13 cellular contexts compared by ENCODE assay signal in genomic region chr19:15933761-15934331, GRCh38. TPM values are rescaled to one million over a fixed set of nuclear protein-coding genes. Genes with fewer than 3 reads are reported as not detected.
DNase-seq lines count a peak whose midpoint lies in the region; ATAC-seq, FAIRE-seq and TF ChIP-seq lines count a peak whose summit lies in the region.
"Not testable (repeated sequence)": the region's sequence is repeated elsewhere in the genome, so short reads cannot be mapped to it uniquely, and the experiment has no call there.
"Had no signal": no experiment of that assay in that cellular context is flagged by ENCODE, and none has a peak within 500 bp of the region (broad histone marks: within the 10 kb centered on the region; RNA-seq: fewer than 3 reads in every experiment).

No MANE protein-coding gene starts in this region.

- H3K9me3 ChIP-seq in HepG2 (ENCODE audit: low read length); prostate gland; thoracic aorta: not testable (repeated sequence)

- TF ChIP-seq CTCF in VCaP (conservative IDR thresholded peaks at IDR 0.05); HepG2 (CRISPR knock-in tag; IDR thresholded peaks at IDR 0.05); prostate gland (IDR thresholded peaks at IDR 0.05); thoracic aorta (IDR thresholded peaks at IDR 0.05): not testable (repeated sequence)

- H3K4me1 ChIP-seq in HepG2 (ENCODE audit: insufficient read depth, low read length) (peaks cover 21% of the 10 kb centered on the region), thoracic aorta (ENCODE audit: control insufficient read depth in 1 of 2, low read depth in 2 of 2) (peaks cover 0 to 30% of the 10 kb centered on the region in 2 donors)
- not testable (repeated sequence) for H3K4me1 ChIP-seq in prostate gland (replicated peaks)

- DNase-seq in G401 (ENCODE audit: low spot score) (peak; percentile 16), caudate nucleus (lab: John Stamatoyannopoulos, UW) (peak in 2 of 61 donors; percentile 14 to 17), prostate gland (ENCODE audit: low spot score) (peak; percentile 48)
- peak; percentile 63 for DNase-seq in activated CD8-positive, alpha-beta memory T cell treated with anti-CD3 and anti-CD28 coated beads, Interleukin-2, amount 50 U/mL, for 48 hours
- peak; percentile 34 for DNase-seq in activated naive CD4-positive, alpha-beta T cell treated with anti-CD3 and anti-CD28 coated beads, Interleukin-2, amount 50 U/mL, for 16 hours
- DNase-seq in HepG2 (ENCODE audit: low spot score); thoracic aorta (ENCODE audit: low spot score): not testable (repeated sequence)

- H3K4me3 ChIP-seq in HepG2 (replicated peaks in 1 of 3; ENCODE audit: insufficient read depth in 1 of 3, low read depth in 2 of 3, low read length in 3 of 3): peak overlapping the region; percentile 66 to 74 (median 70)
- H3K4me3 ChIP-seq in prostate gland: not testable (repeated sequence)
- peak overlapping the region; percentile 49 for H3K4me3 ChIP-seq in thoracic aorta

- FAIRE-seq in HepG2 (lab: Jason Lieb, UNC): not testable (repeated sequence)

- not testable (repeated sequence) for H4K20me1 ChIP-seq in HepG2 (ENCODE audit: insufficient read depth, low read length)

- 38% methylated on average over 8 of the region's 12 CpGs for WGBS in HepG2 (ENCODE audit: low lambda C conversion rate)
- WGBS in prostate gland: 81% methylated on average over 11 of the region's 12 CpGs

- not testable (repeated sequence) for TF ChIP-seq RAD21 in HepG2 (CRISPR knock-in tag; IDR thresholded peaks at IDR 0.05)

- intact Hi-C loops in HepG2 (cut with micrococcal nuclease; ENCODE audit: unreplicated experiment); prostate gland (cut with DNase I): not testable (repeated sequence)

- H2AFZ ChIP-seq in HepG2 (ENCODE audit: low read length): not testable (repeated sequence)

- H3K9ac ChIP-seq in HepG2 (ENCODE audit: insufficient read depth, low read depth, low read length): peak overlapping the region; percentile 61

- in situ Hi-C loops in G401 (cut with HindIII; ENCODE audit: low sequenced_read_pairs); HepG2 (cut with HindIII; ENCODE audit: extremely low pct_ligation_motif_present, low pct_unique_long_range_greater_than_20kb): not testable (repeated sequence)

- TF ChIP-seq EP300 in HepG2 (IDR thresholded peaks at IDR 0.05; ENCODE audit: low read depth in 2 of 2, low read length in 2 of 2); HepG2 (CRISPR knock-in tag; IDR thresholded peaks at IDR 0.05; ENCODE audit: borderline replicate concordance): not testable (repeated sequence)

- POLR2A ChIA-PET in HepG2 (lab: Yijun Ruan, JAX): interaction anchor here (1.1 to 1.7 kb wide), 5 partner anchors 8 to 293 kb away, joined by 3 to 6 read pairs (median 3); partner anchors contain the start of genes CYP4F3 and FAM32A

- H3K27me3 ChIP-seq in HepG2 (ENCODE audit: control insufficient read depth in 1 of 2, insufficient read depth in 2 of 2, low read length in 2 of 2); prostate gland (replicated peaks; ENCODE audit: insufficient read depth); thoracic aorta (replicated peaks; ENCODE audit: insufficient read depth): not testable (repeated sequence)

- peak overlapping the region; percentile 70 for H3K4me2 ChIP-seq in HepG2 (ENCODE audit: low read depth, low read length)

- peak; percentile 15 for ATAC-seq in HepG2
- ATAC-seq in thoracic aorta (ENCODE audit: insufficient number of reproducible peaks, low FRiP score, low read depth): not testable (repeated sequence)

- H3K27ac ChIP-seq in VCaP (peak overlapping the region; percentile 71), caudate nucleus (ENCODE audit: low read depth, low read length) (peak overlapping the region; percentile 36), HepG2 (ENCODE audit: extremely low read length, insufficient read depth, low read length) (peak overlapping the region; percentile 74), prostate gland (peak overlapping the region; percentile 59 to 84), thoracic aorta (peak overlapping the region; percentile 79 to 81)

- CTCF ChIA-PET in HepG2 (lab: Yijun Ruan, JAX; ENCODE audit: low intra/inter-chr PET ratio, low total read pairs): not testable (repeated sequence)

- H3K36me3 ChIP-seq in HepG2 (replicated peaks in 1 of 2; ENCODE audit: control insufficient read depth in 1 of 2, insufficient read depth in 2 of 2, low read length in 2 of 2); prostate gland; thoracic aorta: not testable (repeated sequence)

- not testable (repeated sequence) for H3K79me2 ChIP-seq in HepG2 (ENCODE audit: insufficient read depth, low read length)

- TF ChIP-seq POLR2A in HepG2 (IDR thresholded peaks at IDR 0.05; ENCODE audit: insufficient read depth in 1 of 2, low read depth in 2 of 2, low read length in 2 of 2); prostate gland (IDR thresholded peaks at IDR 0.05): not testable (repeated sequence)

- BruUV-seq in HepG2 (replicated peaks; lab: Mats Ljungman, UMichigan): TSS peak; percentile 76

RNA-seq across cellular contexts. Expression of gene CYP4F11, which starts 0.5 kb away (rescaled TPM):
- 0.75 and 0.80 TPM in 2 replicates for total RNA-seq in G401 (2014; rRNA removed; shearing (Covaris generic))
- total RNA-seq in HepG2 (2016; rRNA removed; fragmentation: Illumina TruSeq; extraction: Trizol) (4.7 and 8.4 TPM in 2 replicates), prostate gland (10 to 100 TPM; 12.7 to 20.8 TPM), thoracic aorta (10 to 100 TPM in 1 of 2 donors, 1 to 10 TPM in 1; 9.6 to 12.9 TPM)
- total RNA-seq in HepG2 (2016; cell fraction: cytosol; rRNA removed; fragmentation: Illumina TruSeq; extraction: Trizol; ENCODE audit: low read depth): 1.6 and 2.0 TPM in 2 replicates
- 3.8 and 9.8 TPM in 2 replicates for total RNA-seq in HepG2 (2016; cell fraction: insoluble cytoplasmic fraction; rRNA removed; fragmentation: Illumina TruSeq; extraction: Trizol)
- total RNA-seq in HepG2 (2016; cell fraction: membrane; rRNA removed; fragmentation: Illumina TruSeq; extraction: Trizol): 3.7 and 4.7 TPM in 2 replicates
- total RNA-seq in HepG2 (2016; cell fraction: nucleus; rRNA removed; fragmentation: Illumina TruSeq; extraction: Trizol): 12.7 and 16.1 TPM in 2 replicates
- 7.8 and 8.2 TPM in 2 replicates for polyA plus RNA-seq in HepG2 (2011; rRNA removed)
- polyA plus RNA-seq in HepG2 (2011; cell fraction: cytosol; rRNA removed): 4.9 and 5.1 TPM in 2 replicates
- polyA plus RNA-seq in HepG2 (2011; cell fraction: nucleus; rRNA removed): 14.5 and 17.8 TPM in 2 replicates
- 6.2 and 7.0 TPM in 2 replicates for polyA plus RNA-seq in HepG2 (2012)
- 2.3 and 2.4 TPM in 2 replicates for polyA plus RNA-seq in HepG2 (2016; cell fraction: cytosol; fragmentation: Illumina TruSeq; extraction: Trizol; ENCODE audit: low read depth)
- 4.0 and 4.2 TPM in 2 replicates for polyA plus RNA-seq in HepG2 (2016; cell fraction: insoluble cytoplasmic fraction; fragmentation: Illumina TruSeq; extraction: Trizol; ENCODE audit: low read depth)
- 3.1 and 3.3 TPM in 2 replicates for polyA plus RNA-seq in HepG2 (2016; cell fraction: membrane; fragmentation: Illumina TruSeq; extraction: Trizol; ENCODE audit: low read depth)
- 20.5 and 22.6 TPM in 2 replicates for polyA plus RNA-seq in HepG2 (2016; cell fraction: nucleus; fragmentation: Illumina TruSeq; extraction: Trizol; ENCODE audit: insufficient read depth, low read depth)
- polyA minus RNA-seq in HepG2 (2011; rRNA and poly(A)+ RNA removed; ENCODE audit: low replicate concordance): 4.9 and 17.6 TPM in 2 replicates
- polyA minus RNA-seq in HepG2 (2011; cell fraction: cytosol; rRNA and poly(A)+ RNA removed): 4.5 and 7.9 TPM in 2 replicates
- 11.5 and 14.0 TPM in 2 replicates for polyA minus RNA-seq in HepG2 (2011; cell fraction: nucleus; rRNA and poly(A)+ RNA removed)
- total RNA-seq: GM23338 had no signal
- polyA plus RNA-seq: CD14-positive monocyte, GM23338 had no signal

RNA-seq across cellular contexts. Expression of gene OR10H4, which starts 15.0 kb away (rescaled TPM):
- not detected in 2 replicates for total RNA-seq in G401 (2014; rRNA removed; shearing (Covaris generic))
- total RNA-seq in HepG2 (2016; rRNA removed; fragmentation: Illumina TruSeq; extraction: Trizol) (not detected in 2 replicates), prostate gland (not detected), thoracic aorta (not detected)
- total RNA-seq in HepG2 (2016; cell fraction: cytosol; rRNA removed; fragmentation: Illumina TruSeq; extraction: Trizol; ENCODE audit: low read depth): not detected in 2 replicates
- total RNA-seq in HepG2 (2016; cell fraction: insoluble cytoplasmic fraction; rRNA removed; fragmentation: Illumina TruSeq; extraction: Trizol): not detected in 2 replicates
- total RNA-seq in HepG2 (2016; cell fraction: membrane; rRNA removed; fragmentation: Illumina TruSeq; extraction: Trizol): not detected in 2 replicates
- total RNA-seq in HepG2 (2016; cell fraction: nucleus; rRNA removed; fragmentation: Illumina TruSeq; extraction: Trizol): not detected in 2 replicates
- not detected in 2 replicates for polyA plus RNA-seq in HepG2 (2011; rRNA removed)
- polyA plus RNA-seq in HepG2 (2011; cell fraction: cytosol; rRNA removed): not detected in 2 replicates
- not detected in 2 replicates for polyA plus RNA-seq in HepG2 (2011; cell fraction: nucleus; rRNA removed)
- not detected in 2 replicates for polyA plus RNA-seq in HepG2 (2012)
- polyA plus RNA-seq in HepG2 (2016; cell fraction: cytosol; fragmentation: Illumina TruSeq; extraction: Trizol; ENCODE audit: low read depth): not detected in 2 replicates
- polyA plus RNA-seq in HepG2 (2016; cell fraction: insoluble cytoplasmic fraction; fragmentation: Illumina TruSeq; extraction: Trizol; ENCODE audit: low read depth): not detected in 2 replicates
- not detected in 2 replicates for polyA plus RNA-seq in HepG2 (2016; cell fraction: membrane; fragmentation: Illumina TruSeq; extraction: Trizol; ENCODE audit: low read depth)
- not detected in 2 replicates for polyA plus RNA-seq in HepG2 (2016; cell fraction: nucleus; fragmentation: Illumina TruSeq; extraction: Trizol; ENCODE audit: insufficient read depth, low read depth)
- not detected in 2 replicates for polyA minus RNA-seq in HepG2 (2011; rRNA and poly(A)+ RNA removed; ENCODE audit: low replicate concordance)
- not detected in 2 replicates for polyA minus RNA-seq in HepG2 (2011; cell fraction: cytosol; rRNA and poly(A)+ RNA removed)
- not detected in 2 replicates for polyA minus RNA-seq in HepG2 (2011; cell fraction: nucleus; rRNA and poly(A)+ RNA removed)
- total RNA-seq: A673, Daoy, GM23338, Peyer's patch had no signal
- polyA plus RNA-seq: CD14-positive monocyte, GM23338 had no signal

RNA-seq across cellular contexts. Expression of gene CYP4F2, which starts 36.0 kb away (rescaled TPM):
- total RNA-seq in G401 (2014; rRNA removed; shearing (Covaris generic)): 2.3 and 6.3 TPM in 2 replicates
- total RNA-seq in HepG2 (2016; rRNA removed; fragmentation: Illumina TruSeq; extraction: Trizol): 0.42 and 3.7 TPM in 2 replicates
- total RNA-seq in HepG2 (2016; cell fraction: cytosol; rRNA removed; fragmentation: Illumina TruSeq; extraction: Trizol; ENCODE audit: low read depth): 0.51 and 0.71 TPM in 2 replicates
- 0.73 and 3.5 TPM in 2 replicates for total RNA-seq in HepG2 (2016; cell fraction: insoluble cytoplasmic fraction; rRNA removed; fragmentation: Illumina TruSeq; extraction: Trizol)
- total RNA-seq in HepG2 (2016; cell fraction: membrane; rRNA removed; fragmentation: Illumina TruSeq; extraction: Trizol): 1.1 and 1.2 TPM in 2 replicates
- 3.8 and 5.4 TPM in 2 replicates for total RNA-seq in HepG2 (2016; cell fraction: nucleus; rRNA removed; fragmentation: Illumina TruSeq; extraction: Trizol)
- polyA plus RNA-seq in HepG2 (2011; rRNA removed): 3.9 and 9.7 TPM in 2 replicates
- 2.4 and 4.6 TPM in 2 replicates for polyA plus RNA-seq in HepG2 (2011; cell fraction: cytosol; rRNA removed)
- 36.0 and 60.0 TPM in 2 replicates for polyA plus RNA-seq in HepG2 (2011; cell fraction: nucleus; rRNA removed)
- polyA plus RNA-seq in HepG2 (2012): 7.6 and 9.3 TPM in 2 replicates
- polyA plus RNA-seq in HepG2 (2016; cell fraction: cytosol; fragmentation: Illumina TruSeq; extraction: Trizol; ENCODE audit: low read depth): 0.22 and 0.41 TPM in 2 replicates
- 1.0 and 1.4 TPM in 2 replicates for polyA plus RNA-seq in HepG2 (2016; cell fraction: insoluble cytoplasmic fraction; fragmentation: Illumina TruSeq; extraction: Trizol; ENCODE audit: low read depth)
- polyA plus RNA-seq in HepG2 (2016; cell fraction: membrane; fragmentation: Illumina TruSeq; extraction: Trizol; ENCODE audit: low read depth): 0.42 and 0.50 TPM in 2 replicates
- polyA plus RNA-seq in HepG2 (2016; cell fraction: nucleus; fragmentation: Illumina TruSeq; extraction: Trizol; ENCODE audit: insufficient read depth, low read depth): 15.4 and 16.1 TPM in 2 replicates
- polyA minus RNA-seq in HepG2 (2011; rRNA and poly(A)+ RNA removed; ENCODE audit: low replicate concordance): 0.23 and 11.4 TPM in 2 replicates
- 2.1 and 4.8 TPM in 2 replicates for polyA minus RNA-seq in HepG2 (2011; cell fraction: cytosol; rRNA and poly(A)+ RNA removed)
- 9.1 and 18.6 TPM in 2 replicates for polyA minus RNA-seq in HepG2 (2011; cell fraction: nucleus; rRNA and poly(A)+ RNA removed)
- 10 to 100 TPM; 16.4 to 22.5 TPM for total RNA-seq in prostate gland
- total RNA-seq in thoracic aorta: not detected
- total RNA-seq: A673, Daoy, GM23338 had no signal
- polyA plus RNA-seq: CD14-positive monocyte, GM23338 had no signal
